In genomic region chr13:42377640-42378382, GRCh38 we compare ENCODE assay signal across 1 cellular context.
TF ChIP-seq lines count a peak whose summit lies in the region.

No MANE protein-coding gene starts in this region.

TF ChIP-seq in HepG2, 621 proteins besides CTCF, POLR2A, EP300 and RAD21 (continued from another document):
- TF ChIP-seq USF2 (IDR thresholded peaks at IDR 0.05; ENCODE audit: low read depth, low read length) (no peak), USF2 (CRISPR knock-in tag; IDR thresholded peaks at IDR 0.05; ENCODE audit: borderline replicate concordance) (no peak), ZNF407 (CRISPR knock-in tag; IDR thresholded peaks at IDR 0.05; ENCODE audit: not compliant biosample characterization) (no peak), TCF7 (IDR thresholded peaks at IDR 0.05; ENCODE audit: low read depth) (no peak), ERF (CRISPR knock-in tag; IDR thresholded peaks at IDR 0.05) (no peak), KDM4B (CRISPR knock-in tag; IDR thresholded peaks at IDR 0.05) (no peak), MTF2 (CRISPR knock-in tag; IDR thresholded peaks at IDR 0.05; ENCODE audit: borderline replicate concordance) (no peak), ZNF235 (CRISPR knock-in tag; IDR thresholded peaks at IDR 0.05; ENCODE audit: borderline replicate concordance) (no peak), SPEN (CRISPR knock-in tag; IDR thresholded peaks at IDR 0.05; ENCODE audit: low read depth) (no peak)
TF ChIP-seq in HepG2: peak in this region for 0.
